ENCODE assay signal across 2 cellular contexts in genomic region chr11:20020198-20020597, GRCh38.
TF ChIP-seq lines count a peak whose summit lies in the region.

No MANE protein-coding gene starts in this region.

TF ChIP-seq in endothelial cell of umbilical vein, 7 proteins besides CTCF, POLR2A, EP300 and RAD21:
- TF ChIP-seq FOS (IDR thresholded peaks at IDR 0.05; ENCODE audit: borderline replicate concordance, insufficient read depth, low read length) (no peak), POLR2AphosphoS5 (IDR thresholded peaks at IDR 0.05; ENCODE audit: insufficient read depth, low read depth, low read length) (no peak), GATA2 (IDR thresholded peaks at IDR 0.05; ENCODE audit: insufficient read depth, insufficient read length, low read depth, low read length) (no peak), JUN (IDR thresholded peaks at IDR 0.05; ENCODE audit: borderline replicate concordance, insufficient read depth, insufficient read length, low read depth) (no peak), EZH2 (IDR thresholded peaks at IDR 0.05; ENCODE audit: borderline replicate concordance, low read depth, low read length, severe bottlenecking) (no peak), MAX (IDR thresholded peaks at IDR 0.05; ENCODE audit: insufficient read depth, insufficient read length) (no peak), MYC (IDR thresholded peaks at IDR 0.05; ENCODE audit: low read depth, low read length) (no peak)
TF ChIP-seq in endothelial cell of umbilical vein: peak in this region for 0.

TF ChIP-seq in HepG2, 621 proteins besides CTCF, POLR2A, EP300 and RAD21 (continues in another document):
- TF ChIP-seq NR3C1 (CRISPR knock-in tag; IDR thresholded peaks at IDR 0.05) = no peak
- TF ChIP-seq MED1 (CRISPR knock-in tag; IDR thresholded peaks at IDR 0.05) = 0 out of 2 replicates have a peak, but pooled peaks have one; percentile 28
- 0 out of 2 replicates have a peak, but pooled peaks have one; percentile 34 for TF ChIP-seq SAP130 (CRISPR knock-in tag; IDR thresholded peaks at IDR 0.05; ENCODE audit: low read depth)
- TF ChIP-seq ZNF720 (CRISPR knock-in tag; IDR thresholded peaks at IDR 0.05) = no peak
- TF ChIP-seq NR2F6 (IDR thresholded peaks at IDR 0.05) = 0 out of 2 replicates have a peak, but pooled peaks have one; percentile 20
- TF ChIP-seq NR2F6 (CRISPR knock-in tag; IDR thresholded peaks at IDR 0.05) = no peak; the same call in 1 of the 2 replicates
- TF ChIP-seq HNF1A (IDR thresholded peaks at IDR 0.05; ENCODE audit: low read depth) = no peak
- TF ChIP-seq HNF1A (CRISPR knock-in tag; IDR thresholded peaks at IDR 0.05; ENCODE audit: borderline replicate concordance) = no peak
- TF ChIP-seq ZNF800 (CRISPR knock-in tag; IDR thresholded peaks at IDR 0.05) = 0 out of 2 replicates have a peak, but pooled peaks have one; percentile 41
- no peak for TF ChIP-seq MLX (CRISPR knock-in tag; IDR thresholded peaks at IDR 0.05)
- peak; percentile 43; the same call in 1 of the 2 replicates for TF ChIP-seq FOXJ3 (CRISPR knock-in tag; IDR thresholded peaks at IDR 0.05; ENCODE audit: borderline replicate concordance)
- no peak for TF ChIP-seq NFE2 (CRISPR knock-in tag; IDR thresholded peaks at IDR 0.05)
- peak; percentile 40; the same call in 1 of the 2 replicates for TF ChIP-seq MAX (IDR thresholded peaks at IDR 0.05)
- peak; percentile 67; the same call in 1 of the 2 replicates for TF ChIP-seq HNF4G (IDR thresholded peaks at IDR 0.05; ENCODE audit: borderline replicate concordance, low read depth, low read length)
- no peak for TF ChIP-seq HNF4G (CRISPR knock-in tag; IDR thresholded peaks at IDR 0.05; ENCODE audit: borderline replicate concordance, low read depth)
- no peak for TF ChIP-seq CCAR2 (optimal IDR thresholded peaks at IDR 0.05; ENCODE audit: low read depth, low read length)
- no peak for TF ChIP-seq ZNF780A (CRISPR knock-in tag; IDR thresholded peaks at IDR 0.05)
- no peak for TF ChIP-seq ZFX (CRISPR knock-in tag; IDR thresholded peaks at IDR 0.05; ENCODE audit: low read depth)
- TF ChIP-seq SIN3B (IDR thresholded peaks at IDR 0.05; ENCODE audit: low read length) = peak; percentile 20; the same call in 1 of the 2 replicates
- TF ChIP-seq ZBTB14 (CRISPR knock-in tag; IDR thresholded peaks at IDR 0.05) = no peak
- 0 out of 2 replicates have a peak, but pooled peaks have one; percentile 17 for TF ChIP-seq ZFY (CRISPR knock-in tag; IDR thresholded peaks at IDR 0.05)
- no peak for TF ChIP-seq CREB1 (IDR thresholded peaks at IDR 0.05)
- peak; percentile 40; the same call in 1 of the 2 replicates for TF ChIP-seq CREB1 (CRISPR knock-in tag; IDR thresholded peaks at IDR 0.05)
- TF ChIP-seq CERS6 (CRISPR knock-in tag; IDR thresholded peaks at IDR 0.05) = no peak
- TF ChIP-seq ELF3 (CRISPR knock-in tag; IDR thresholded peaks at IDR 0.05) = peak; percentile 27; the same call in 1 of the 2 replicates
- TF ChIP-seq ZNF235 (CRISPR knock-in tag; IDR thresholded peaks at IDR 0.05; ENCODE audit: borderline replicate concordance) = no peak
- TF ChIP-seq FOXA3 (CRISPR knock-in tag; IDR thresholded peaks at IDR 0.05) = 0 out of 2 replicates have a peak, but pooled peaks have one; percentile 14
- TF ChIP-seq ARID5B (CRISPR knock-in tag; IDR thresholded peaks at IDR 0.05) = 0 out of 2 replicates have a peak, but pooled peaks have one; percentile 15
- peak; percentile 33; the same call in 1 of the 2 replicates for TF ChIP-seq HDAC2 (CRISPR knock-in tag; IDR thresholded peaks at IDR 0.05)
- peak; percentile 65 for TF ChIP-seq HNF4A (CRISPR knock-in tag; IDR thresholded peaks at IDR 0.05)
- TF ChIP-seq DPF2 (CRISPR knock-in tag; IDR thresholded peaks at IDR 0.05; ENCODE audit: borderline replicate concordance, low read depth) = no peak
- TF ChIP-seq MIXL1 (CRISPR knock-in tag; IDR thresholded peaks at IDR 0.05) = 0 out of 2 replicates have a peak, but pooled peaks have one; percentile 13
- 0 out of 2 replicates have a peak, but pooled peaks have one; percentile 17 for TF ChIP-seq PAXIP1 (CRISPR knock-in tag; conservative IDR thresholded peaks at IDR 0.05)
- no peak for TF ChIP-seq ELK4 (CRISPR knock-in tag; IDR thresholded peaks at IDR 0.05; ENCODE audit: borderline replicate concordance)
- 0 out of 2 replicates have a peak, but pooled peaks have one; percentile 23 for TF ChIP-seq PHF21A (CRISPR knock-in tag; IDR thresholded peaks at IDR 0.05)
